8 cellular contexts compared by ENCODE assay signal in the genomic region with DNA sequence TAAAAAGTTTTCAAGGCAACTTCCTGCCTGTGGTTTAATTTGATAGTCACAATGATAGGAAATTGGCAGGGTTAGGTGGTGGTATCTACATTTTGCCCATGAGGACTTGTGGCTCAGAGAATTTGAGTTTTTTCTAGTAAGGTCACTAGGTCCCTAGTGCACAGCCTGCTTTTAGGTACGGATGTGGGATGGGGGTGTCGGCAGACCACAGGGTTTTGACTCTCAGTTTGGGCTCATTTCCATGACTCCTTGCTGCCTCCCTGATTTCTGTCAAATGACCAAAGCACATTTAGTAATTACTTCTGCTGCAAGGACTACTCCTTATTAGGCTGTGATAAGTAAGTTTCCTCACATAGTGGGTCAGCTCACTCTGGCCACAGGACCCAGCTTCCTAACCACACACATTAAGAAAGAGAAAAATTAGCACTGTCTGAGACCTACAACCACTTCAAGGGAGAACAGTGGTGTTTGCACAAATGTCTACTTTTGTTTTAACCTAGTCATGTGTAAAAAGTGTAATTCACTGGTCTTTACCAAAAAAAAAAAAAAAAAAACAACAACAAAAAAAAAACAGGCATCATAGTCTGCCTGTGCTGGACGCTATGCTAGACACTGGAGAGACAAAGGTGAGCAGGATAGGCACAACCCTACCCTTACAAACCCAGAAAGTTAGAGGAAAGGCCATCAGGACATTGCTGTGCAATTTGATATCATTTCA. TPM values are rescaled to one million over a fixed set of nuclear protein-coding genes. Genes with fewer than 3 reads are reported as not detected.
DNase-seq lines count a peak whose midpoint lies in the region; ATAC-seq lines count a peak whose summit lies in the region.

No MANE protein-coding gene starts in this region.

- peaks cover 70% of the 10 kb centered on the region for H3K36me3 Mint-ChIP-seq in activated CD4-positive, alpha-beta T cell treated with anti-CD3 and anti-CD28 coated beads, Interleukin-2, amount 10 ng/mL, durations not matched to agents 24 days and 14 days (ENCODE audit: low read depth)
- peaks cover 56% of the 10 kb centered on the region for H3K36me3 Mint-ChIP-seq in activated naive CD8-positive, alpha-beta T cell
- peaks cover 61 to 74% of the 10 kb centered on the region in 2 donors for H3K36me3 Mint-ChIP-seq in stimulated activated naive B cell treated with anti-CD40 and anti-IgM and Interleukin-4, amounts not matched to agents 10 μg/mL and 1 μg/mL and 100 μg/mL, for 72 hours

- intact Hi-C loops in activated CD4-positive, alpha-beta T cell treated with anti-CD3 and anti-CD28 coated beads, Interleukin-2, amount 10 ng/mL, durations not matched to agents 24 days and 14 days (cut with micrococcal nuclease) = loop anchor here (1.0 kb wide), 1 partner anchor 10 kb away; no protein-coding TSS in a partner anchor

- H3K27me3 Mint-ChIP-seq in activated CD4-positive, alpha-beta T cell treated with anti-CD3 and anti-CD28 coated beads, Interleukin-2, amount 10 ng/mL, durations not matched to agents 24 days and 14 days = peaks cover 2% of the 10 kb centered on the region
- no peaks in the 10 kb centered on the region for H3K27me3 Mint-ChIP-seq in activated naive CD8-positive, alpha-beta T cell
- peaks cover 0 to 5% of the 10 kb centered on the region in 2 donors for H3K27me3 Mint-ChIP-seq in stimulated activated naive B cell treated with anti-CD40 and anti-IgM and Interleukin-4, amounts not matched to agents 10 μg/mL and 1 μg/mL and 100 μg/mL, for 72 hours

- peaks cover 54% of the 10 kb centered on the region for H3K4me1 Mint-ChIP-seq in activated CD4-positive, alpha-beta T cell treated with anti-CD3 and anti-CD28 coated beads, Interleukin-2, amount 10 ng/mL, durations not matched to agents 24 days and 14 days
- H3K4me1 Mint-ChIP-seq in activated naive CD8-positive, alpha-beta T cell (ENCODE audit: low read depth) = peaks cover 32% of the 10 kb centered on the region
- peaks cover 41 to 72% of the 10 kb centered on the region in 2 donors for H3K4me1 Mint-ChIP-seq in stimulated activated naive B cell treated with anti-CD40 and anti-IgM and Interleukin-4, amounts not matched to agents 10 μg/mL and 1 μg/mL and 100 μg/mL, for 72 hours

- DNase-seq in activated CD4-positive, alpha-beta T cell treated with anti-CD3 and anti-CD28 coated beads, Interleukin-2, amount 10 ng/mL, durations not matched to agents 24 days and 14 days = peak; percentile 84
- no peak for DNase-seq in activated CD4-positive, alpha-beta T cell treated with anti-CD3 and anti-CD28 coated beads, Interleukin-2, amount 50 U/mL, for 4 hours
- no peak for DNase-seq in MG63
- DNase-seq in stimulated activated naive B cell treated with anti-CD40 and anti-IgM and Interleukin-4, amounts not matched to agents 10 μg/mL and 1 μg/mL and 100 μg/mL, for 72 hours = no peak
- DNase-seq in T1000 (lab: John Stamatoyannopoulos, UW) = no peak
- no peak for DNase-seq in H4 (ENCODE audit: low spot score)

- H3K4me3 Mint-ChIP-seq in activated CD4-positive, alpha-beta T cell treated with anti-CD3 and anti-CD28 coated beads, Interleukin-2, amount 10 ng/mL, durations not matched to agents 24 days and 14 days = peak overlapping the region; percentile 90
- H3K4me3 Mint-ChIP-seq in activated naive CD8-positive, alpha-beta T cell = peak overlapping the region; percentile 95
- H3K4me3 Mint-ChIP-seq in stimulated activated naive B cell treated with anti-CD40 and anti-IgM and Interleukin-4, amounts not matched to agents 10 μg/mL and 1 μg/mL and 100 μg/mL, for 72 hours = peak overlapping the region; percentile 90 to 94

- H3K9me3 ChIP-seq in MG63 = no peaks in the 10 kb centered on the region

- H3K27ac Mint-ChIP-seq in activated CD4-positive, alpha-beta T cell treated with anti-CD3 and anti-CD28 coated beads, Interleukin-2, amount 10 ng/mL, durations not matched to agents 24 days and 14 days = peak overlapping the region; percentile 99
- H3K27ac Mint-ChIP-seq in activated naive CD8-positive, alpha-beta T cell = peak overlapping the region; percentile 98
- H3K27ac Mint-ChIP-seq in stimulated activated naive B cell treated with anti-CD40 and anti-IgM and Interleukin-4, amounts not matched to agents 10 μg/mL and 1 μg/mL and 100 μg/mL, for 72 hours = peak overlapping the region; percentile 98

- H3K36me3 ChIP-seq in MG63 = peaks cover 55% of the 10 kb centered on the region

- ATAC-seq in stimulated activated naive B cell treated with anti-CD40 and anti-IgM and Interleukin-4, amounts not matched to agents 10 μg/mL and 1 μg/mL and 100 μg/mL, for 72 hours (replicated peaks) = peak; percentile 12 to 33
- ATAC-seq in HG03196 (IDR thresholded peaks at IDR 0.05; ENCODE audit: unreplicated experiment) = no peak

- no peaks in the 10 kb centered on the region for H3K27me3 ChIP-seq in MG63

- peak overlapping the region; percentile 86 for H3K4me3 ChIP-seq in MG63

- H3K9me3 Mint-ChIP-seq in activated CD4-positive, alpha-beta T cell treated with anti-CD3 and anti-CD28 coated beads, Interleukin-2, amount 10 ng/mL, durations not matched to agents 24 days and 14 days = peaks cover 8% of the 10 kb centered on the region
- no peaks in the 10 kb centered on the region for H3K9me3 Mint-ChIP-seq in activated naive CD8-positive, alpha-beta T cell (ENCODE audit: low read depth)
- H3K9me3 Mint-ChIP-seq in stimulated activated naive B cell treated with anti-CD40 and anti-IgM and Interleukin-4, amounts not matched to agents 10 μg/mL and 1 μg/mL and 100 μg/mL, for 72 hours = no peaks in the 10 kb centered on the region

RNA-seq across cellular contexts. Expression of a gene that starts 43.7 kb away (rescaled TPM):
- total RNA-seq in activated CD4-positive, alpha-beta T cell treated with anti-CD3 and anti-CD28 coated beads, Interleukin-2, amount 10 ng/mL, durations not matched to agents 24 days and 14 days = 63.2 and 66.0 TPM in 2 replicates
- total RNA-seq in MG63 (2014; rRNA removed; shearing (Covaris generic); ENCODE audit: low replicate concordance) = 43.0 and 49.9 TPM in 2 replicates
- total RNA-seq in H4 (2014; rRNA removed; shearing (Covaris generic)) = 73.9 and 79.0 TPM in 2 replicates
